Comparison of ENCODE assay signal across 8 cellular contexts in the genomic region with DNA sequence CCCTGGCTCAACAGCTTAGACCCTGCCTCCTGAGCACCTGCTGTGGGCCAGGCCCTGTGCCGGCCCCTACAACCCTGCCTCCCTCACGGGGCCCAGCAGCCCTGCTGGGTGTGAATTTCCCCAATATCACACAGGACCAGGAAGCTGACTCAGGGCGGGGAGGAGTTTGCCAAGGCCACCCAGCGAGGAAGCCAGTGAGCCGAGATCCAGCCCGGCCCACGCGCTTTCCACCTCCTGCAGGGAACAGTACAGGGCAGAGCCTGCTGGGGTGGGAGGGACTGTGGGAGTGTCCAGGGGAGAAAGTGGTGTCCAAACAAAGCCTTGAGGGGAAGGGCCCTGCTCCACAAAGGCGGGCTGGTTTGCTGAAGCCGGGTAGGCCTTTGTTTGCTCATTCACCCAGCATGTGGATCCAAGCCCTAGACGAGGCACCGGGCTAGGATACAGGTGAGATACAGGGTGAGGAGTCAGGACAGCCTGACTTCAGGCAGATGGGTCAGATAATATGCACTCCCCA. TPM values are rescaled to one million over a fixed set of nuclear protein-coding genes. Genes with fewer than 3 reads are reported as not detected.
A peak's percentile ranks its signal among the peaks of the same experiment; 100 is the strongest.
DNase-seq lines count a peak whose midpoint lies in the region; ATAC-seq and TF ChIP-seq lines count a peak whose summit lies in the region.

No MANE protein-coding gene starts in this region.

- H3K4me1 Mint-ChIP-seq in dendritic cell treated with granulocyte-macrophage colony-stimulating factor and Interleukin-4, amounts not matched to agents 40 ng/mL and 50 ng/mL, for 4 days (ENCODE audit: low read depth): peaks cover 90% of the 10 kb centered on the region

- H3K27me3 ChIP-seq in right lobe of liver: no peaks in the 10 kb centered on the region

- peak; percentile 80 to 89 (median 82) for ATAC-seq in right lobe of liver

- intact Hi-C loops in dendritic cell treated with granulocyte-macrophage colony-stimulating factor and Interleukin-4, amounts not matched to agents 40 ng/mL and 50 ng/mL, for 4 days (cut with micrococcal nuclease): no loop called here
- intact Hi-C loops in right lobe of liver (cut with DNase I): no loop called here

- peaks cover 3 to 52% (median 25%) of the 10 kb centered on the region in 4 donors for H3K4me1 ChIP-seq in right lobe of liver

- no peaks in the 10 kb centered on the region for H3K36me3 ChIP-seq in right lobe of liver

- H3K36me3 Mint-ChIP-seq in dendritic cell treated with granulocyte-macrophage colony-stimulating factor and Interleukin-4, amounts not matched to agents 40 ng/mL and 50 ng/mL, for 4 days (ENCODE audit: low read depth): no peaks in the 10 kb centered on the region

- TF ChIP-seq POLR2A in right lobe of liver (IDR thresholded peaks at IDR 0.05): peak; percentile 76

- H3K27ac ChIP-seq in right lobe of liver: peak overlapping the region; percentile 53 to 85 (median 60)
- H3K27ac ChIP-seq in temporal lobe (ENCODE audit: low read depth, low read length): peak overlapping the region; percentile 19

- TF ChIP-seq CTCF in right lobe of liver (IDR thresholded peaks at IDR 0.05): no peak

- H3K27ac Mint-ChIP-seq in dendritic cell treated with granulocyte-macrophage colony-stimulating factor and Interleukin-4, amounts not matched to agents 40 ng/mL and 50 ng/mL, for 4 days: peak overlapping the region; percentile 99

- no peaks in the 10 kb centered on the region for H3K9me3 ChIP-seq in right lobe of liver

- H3K4me3 ChIP-seq in right lobe of liver: no peak overlapping the region

- peaks cover 5% of the 10 kb centered on the region for H3K27me3 Mint-ChIP-seq in dendritic cell treated with granulocyte-macrophage colony-stimulating factor and Interleukin-4, amounts not matched to agents 40 ng/mL and 50 ng/mL, for 4 days

- DNase-seq in GM03348 (ENCODE audit: low spot score): peak; percentile 95
- peak; percentile 91 for DNase-seq in NCI-H69 (lab: John Stamatoyannopoulos, UW)
- DNase-seq in right lobe of liver: peak; percentile 95 to 97 (median 96)
- no peak for DNase-seq in activated CD4-positive, alpha-beta T cell treated with anti-CD3 and anti-CD28 coated beads for 4 hours
- no peak for DNase-seq in NCI-H1694 (lab: John Stamatoyannopoulos, UW)
- DNase-seq in activated CD4-positive, CD25-positive, alpha-beta regulatory T cell (lab: John Stamatoyannopoulos, UW): no peak

- H3K9me3 Mint-ChIP-seq in dendritic cell treated with granulocyte-macrophage colony-stimulating factor and Interleukin-4, amounts not matched to agents 40 ng/mL and 50 ng/mL, for 4 days: no peaks in the 10 kb centered on the region

- 8% methylated on average over 8 of the region's 12 CpGs for WGBS in right lobe of liver (ENCODE audit: insufficient coverage, low coverage, low lambda C conversion rate, missing lambda C conversion rate)

- peak overlapping the region; percentile 70 for H3K4me3 Mint-ChIP-seq in dendritic cell treated with granulocyte-macrophage colony-stimulating factor and Interleukin-4, amounts not matched to agents 40 ng/mL and 50 ng/mL, for 4 days

RNA-seq across cellular contexts. Expression of a gene that starts 26.8 kb away (rescaled TPM):
- 100 to 1,000 TPM; 648 to 905 (median 743) TPM for total RNA-seq in right lobe of liver
- total RNA-seq in temporal lobe: 1,109 TPM

RNA-seq across cellular contexts. Expression of a gene that starts 47.8 kb away (rescaled TPM):
- total RNA-seq in right lobe of liver (10 to 100 TPM in 1 of 6 experiments, 1 to 10 TPM in 4, under 1 TPM in 1; 0.90 to 10.2 (median 3.3) TPM), temporal lobe (4.4 TPM)

RNA-seq across cellular contexts. Expression of a gene that starts 57.2 kb away (rescaled TPM):
- total RNA-seq in right lobe of liver (1 to 10 TPM in 5 of 6 experiments, under 1 TPM in 1; 0.74 to 3.2 (median 2.2) TPM), temporal lobe (53.8 TPM)

Comparison
In these comparisons a context has a peak if more than half of its experiments do, and no peak if none do; other contexts are left out.
1. DNase-seq: peak in GM03348 (single experiment), NCI-H69 (single experiment) and right lobe of liver (3 of 3); none in activated CD4-positive, alpha-beta T cell treated with anti-CD3 and anti-CD28 coated beads for 4 hours (0 of 2), NCI-H1694 (single experiment) and activated CD4-positive, CD25-positive, alpha-beta regulatory T cell (0 of 4).
2. RNA of a gene that starts 57.2 kb away (total RNA-seq): 53.8 TPM in temporal lobe (single experiment); 0.74 to 3.2 TPM in right lobe of liver; every median in the first group is over 10 times any median in the second.